Comparison of ENCODE assay signal across 10 cellular contexts in genomic region chr3:110815008-110815583, GRCh38.
A peak's percentile ranks its signal among the peaks of the same experiment; 100 is the strongest.
DNase-seq lines count a peak whose midpoint lies in the region; ATAC-seq, FAIRE-seq and TF ChIP-seq lines count a peak whose summit lies in the region.
"Had no signal": no experiment of that assay in that cellular context is flagged by ENCODE, and none has a peak within 500 bp of the region (broad histone marks: within the 10 kb centered on the region; RNA-seq: fewer than 3 reads in every experiment).

No MANE protein-coding gene starts in this region.

- H3K9me3 Mint-ChIP-seq in Calu3 (ENCODE audit: low read depth, unreplicated experiment), result no peaks in the 10 kb centered on the region
- H3K9me3 Mint-ChIP-seq in astrocyte (ENCODE audit: unreplicated experiment), result no peaks in the 10 kb centered on the region
- H3K9me3 Mint-ChIP-seq in WTC11, result peaks cover 4% of the 10 kb centered on the region; the same call in 1 of the 2 replicates

- BruUV-seq in Calu3 (replicated peaks; lab: Mats Ljungman, UMichigan), result no TSS peak

- POLR2A ChIA-PET in WTC11 (lab: Charles Lee), result interaction anchor here (0.6 kb wide), 1 partner anchor 1014 kb away, joined by 7 read pairs; no protein-coding TSS in a partner anchor

- H3K4me3 Mint-ChIP-seq in Calu3 (ENCODE audit: low read depth, unreplicated experiment) (peak overlapping the region; percentile 44), astrocyte (ENCODE audit: unreplicated experiment) (no peak overlapping the region), WTC11 (no peak overlapping the region)

- H3K4me2 ChIP-seq in astrocyte (ENCODE audit: low read length), result peak overlapping the region; percentile 81

- TF ChIP-seq CTCF in Calu3 (IDR thresholded peaks at IDR 0.05; ENCODE audit: unreplicated experiment) (no peak), astrocyte (IDR thresholded peaks at IDR 0.05; ENCODE audit: insufficient read depth, low read depth, low read length) (no peak), dorsolateral prefrontal cortex (IDR thresholded peaks at IDR 0.05 in 54 of 56, conservative IDR thresholded peaks at IDR 0.05 in 2 of 56; ENCODE audit: low read depth in 1 of 56, partially characterized antibody in 56 of 56) (no peak), WTC11 (IDR thresholded peaks at IDR 0.05) (no peak)

- DNase-seq in Calu3 (no peak), HTR-8/SVneo (ENCODE audit: insufficient read length, low spot score) (peak; percentile 12), astrocyte (ENCODE audit: low read depth) (peak; percentile 93), left colon (no peak), dorsolateral prefrontal cortex (no peak), iPS-NIHi11 (ENCODE audit: low spot score) (no peak), WTC11 (ENCODE audit: low spot score) (no peak), NCI-H2196 (lab: John Stamatoyannopoulos, UW; ENCODE audit: unreplicated experiment) (no peak)
- DNase-seq: upper lobe of left lung had no signal

- H3K9me3 ChIP-seq in astrocyte (ENCODE audit: insufficient read depth, low read depth, low read length), result no peaks in the 10 kb centered on the region
- H3K9me3 ChIP-seq: upper lobe of left lung had no signal

- peaks cover 34% of the 10 kb centered on the region for H3K4me1 ChIP-seq in astrocyte (ENCODE audit: insufficient read depth, low read length)
- H3K4me1 ChIP-seq: upper lobe of left lung had no signal

- H2AFZ ChIP-seq in astrocyte (ENCODE audit: low read depth, low read length), result no peak overlapping the region

- H3K27ac ChIP-seq in astrocyte (ENCODE audit: low read depth, low read length) (peak overlapping the region; percentile 88), dorsolateral prefrontal cortex (no peak overlapping the region)
- H3K27ac ChIP-seq: upper lobe of left lung had no signal

- H4K20me1 ChIP-seq in astrocyte (ENCODE audit: insufficient read depth, low read length), result no peaks in the 10 kb centered on the region

- peak overlapping the region; percentile 89 for H3K27ac Mint-ChIP-seq in Calu3 (ENCODE audit: unreplicated experiment)
- H3K27ac Mint-ChIP-seq in astrocyte (ENCODE audit: unreplicated experiment), result peak overlapping the region; percentile 88
- H3K27ac Mint-ChIP-seq in WTC11, result no peak overlapping the region

- peaks cover 44% of the 10 kb centered on the region for H3K4me1 Mint-ChIP-seq in Calu3 (ENCODE audit: low read depth, unreplicated experiment)
- peaks cover 45% of the 10 kb centered on the region for H3K4me1 Mint-ChIP-seq in astrocyte (ENCODE audit: low read depth, unreplicated experiment)
- H3K4me1 Mint-ChIP-seq in WTC11, result peaks cover 4% of the 10 kb centered on the region

- CTCF ChIA-PET in Calu3 (lab: Charles Lee) (no interaction called here), WTC11 (lab: Charles Lee) (no interaction called here)

- H3K36me3 ChIP-seq in astrocyte (ENCODE audit: insufficient read depth, low read length), result no peaks in the 10 kb centered on the region
- H3K36me3 ChIP-seq: upper lobe of left lung had no signal

- intact Hi-C loops in Calu3 (cut with micrococcal nuclease; ENCODE audit: unreplicated experiment) (no loop called here), left colon (cut with DNase I, micrococcal nuclease) (no loop called here), dorsolateral prefrontal cortex (cut with DNase I) (no loop called here)

- FAIRE-seq in HTR-8/SVneo (lab: Jason Lieb, UNC) (no peak), astrocyte (lab: Jason Lieb, UNC) (peak; percentile 78)

- H3K36me3 Mint-ChIP-seq in Calu3 (ENCODE audit: insufficient read depth, unreplicated experiment) (no peaks in the 10 kb centered on the region), astrocyte (ENCODE audit: low read depth, unreplicated experiment) (no peaks in the 10 kb centered on the region), WTC11 (0 out of 2 replicates have a peak, but pooled peaks cover 2% of the 10 kb centered on the region)

- no peaks in the 10 kb centered on the region for H3K79me2 ChIP-seq in astrocyte (ENCODE audit: insufficient read depth, low read length)

- H3K27me3 Mint-ChIP-seq in Calu3 (ENCODE audit: unreplicated experiment) (no peaks in the 10 kb centered on the region), astrocyte (ENCODE audit: low read depth, unreplicated experiment) (no peaks in the 10 kb centered on the region), WTC11 (ENCODE audit: low read depth) (no peaks in the 10 kb centered on the region)

- peak; percentile 62 for ATAC-seq in left colon
- no peak for ATAC-seq in WTC11
- ATAC-seq: Panc1 had no signal

- H3K27me3 ChIP-seq in astrocyte (ENCODE audit: insufficient read depth, low read length), result no peaks in the 10 kb centered on the region
- no peaks in the 10 kb centered on the region for H3K27me3 ChIP-seq in dorsolateral prefrontal cortex
- H3K27me3 ChIP-seq: upper lobe of left lung had no signal

- H3K9ac ChIP-seq in astrocyte (ENCODE audit: low read length), result peak overlapping the region; percentile 51

- H3K4me3 ChIP-seq in astrocyte (ENCODE audit: insufficient read depth, low read depth, low read length), result peak overlapping the region; percentile 25
- H3K4me3 ChIP-seq in dorsolateral prefrontal cortex, result no peak overlapping the region
- H3K4me3 ChIP-seq: upper lobe of left lung had no signal

TF ChIP-seq in WTC11, 78 proteins besides CTCF, POLR2A, EP300 and RAD21:
- TF ChIP-seq SP1 (CRISPR knock-in tag; conservative IDR thresholded peaks at IDR 0.05), result no peak
- no peak for TF ChIP-seq ZNF317 (CRISPR knock-in tag; IDR thresholded peaks at IDR 0.05; ENCODE audit: borderline replicate concordance, low read depth)
- TF ChIP-seq NR1H2 (CRISPR knock-in tag; IDR thresholded peaks at IDR 0.05), result no peak
- no peak for TF ChIP-seq JAZF1 (CRISPR knock-in tag; IDR thresholded peaks at IDR 0.05)
- TF ChIP-seq RORB (CRISPR knock-in tag; IDR thresholded peaks at IDR 0.05), result no peak
- TF ChIP-seq EMX1 (CRISPR knock-in tag; IDR thresholded peaks at IDR 0.05), result no peak
- TF ChIP-seq GTF2I (CRISPR knock-in tag; conservative IDR thresholded peaks at IDR 0.05), result no peak
- no peak for TF ChIP-seq ATF2 (CRISPR knock-in tag; IDR thresholded peaks at IDR 0.05; ENCODE audit: borderline replicate concordance, low read depth)
TF ChIP-seq in WTC11: peak in this region for 0.

Comparison
In these comparisons a context has a peak if more than half of its experiments do, and no peak if none do; other contexts are left out.
1. DNase-seq: peak in HTR-8/SVneo (single experiment) and astrocyte (single experiment); none in Calu3 (single experiment), left colon (0 of 2), dorsolateral prefrontal cortex (0 of 10), iPS-NIHi11 (single experiment), WTC11 (single experiment) and NCI-H2196 (single experiment).